12 cellular contexts compared by ENCODE assay signal in genomic region chr11:117220999-117221774, GRCh38. TPM values are rescaled to one million over a fixed set of nuclear protein-coding genes. Genes with fewer than 3 reads are reported as not detected.
DNase-seq lines count a peak whose midpoint lies in the region; ATAC-seq and TF ChIP-seq lines count a peak whose summit lies in the region.
"Had no signal": no experiment of that assay in that cellular context is flagged by ENCODE, and none has a peak within 500 bp of the region (broad histone marks: within the 10 kb centered on the region; RNA-seq: fewer than 3 reads in every experiment).

No MANE protein-coding gene starts in this region.

- H2BK12ac ChIP-seq in trophoblast cell (ENCODE audit: low read length), result no peak overlapping the region

- H3K36me3 Mint-ChIP-seq in stimulated activated effector memory CD8-positive, alpha-beta T cell treated with anti-CD3 and anti-CD28 coated beads, Interleukin-12 subunit alpha, Interleukin-12 subunit beta, amount 100 ng/mL, for 72 hours, result peaks cover 95% of the 10 kb centered on the region
- H3K36me3 Mint-ChIP-seq in CD14-positive monocyte, result peaks cover 91 to 100% of the 10 kb centered on the region in 2 donors

- H3K23ac ChIP-seq in trophoblast cell (ENCODE audit: low read length), result no peak overlapping the region

- peak; percentile 25 for ATAC-seq in body of pancreas
- peak; percentile 18 to 45 for ATAC-seq in right cardiac atrium
- no peak for ATAC-seq in stimulated activated effector memory CD8-positive, alpha-beta T cell treated with anti-CD3 and anti-CD28 coated beads, Interleukin-12 subunit alpha, Interleukin-12 subunit beta, amount 100 ng/mL, for 72 hours
- ATAC-seq in GM21360 (IDR thresholded peaks at IDR 0.05; ENCODE audit: unreplicated experiment), result no peak
- ATAC-seq: natural killer cell treated with Interleukin-12 subunit alpha and Interleukin-12 subunit beta and Interleukin-15 and Interleukin-18, amount 100 ng/mL, for 72 hours had no signal

- DNase-seq in NCI-H1092 (lab: John Stamatoyannopoulos, UW) (peak; percentile 60), body of pancreas (peak in 1 of 4 donors; percentile 64), right cardiac atrium (peak; percentile 72 to 86 (median 82)), G401 (ENCODE audit: low spot score) (no peak), CD14-positive monocyte (ENCODE audit: low spot score) (no peak), trophoblast cell (no peak)
- no peak for DNase-seq in stimulated activated effector memory CD8-positive, alpha-beta T cell treated with anti-CD3 and anti-CD28 coated beads, Interleukin-12 subunit alpha, Interleukin-12 subunit beta, amount 100 ng/mL, for 72 hours (ENCODE audit: low spot score in 2 of 2)
- DNase-seq: activated naive CD4-positive, alpha-beta T cell treated with Interleukin-2 at 50 U/mL for 16 hours; foreskin melanocyte; NCI-H524 treated with DMSO at 0.1 percent for 48 hours had no signal

- H3K4me1 Mint-ChIP-seq in stimulated activated effector memory CD8-positive, alpha-beta T cell treated with anti-CD3 and anti-CD28 coated beads, Interleukin-12 subunit alpha, Interleukin-12 subunit beta, amount 100 ng/mL, for 72 hours, result peaks cover 25% of the 10 kb centered on the region
- peaks cover 6% of the 10 kb centered on the region for H3K4me1 Mint-ChIP-seq in CD14-positive monocyte

- H3K4me3 ChIP-seq in body of pancreas, result no peak overlapping the region
- H3K4me3 ChIP-seq in right cardiac atrium (ENCODE audit: low read length), result no peak overlapping the region
- no peak overlapping the region for H3K4me3 ChIP-seq in trophoblast cell (ENCODE audit: low read depth, low read length)

- WGBS in body of pancreas, 2 donors, result 39 to 59% methylated on average over 6 to 7 of the region's 7 CpGs
- WGBS in right cardiac atrium, result 25% methylated on average over 7 of the region's 7 CpGs
- no CpG with 5 or more reads among the region's 7 CpGs for WGBS in trophoblast cell (ENCODE audit: extremely low coverage, insufficient coverage, insufficient read length)

- no peak overlapping the region for H2AFZ ChIP-seq in trophoblast cell (ENCODE audit: insufficient read depth, low read length, poor library complexity)

- H4K12ac ChIP-seq in trophoblast cell (ENCODE audit: low read depth, low read length), result no peak overlapping the region

- H3K14ac ChIP-seq in trophoblast cell (ENCODE audit: low read length), result no peak overlapping the region

- H3K4me2 ChIP-seq in trophoblast cell (ENCODE audit: low read length), result no peak overlapping the region

- H3K79me1 ChIP-seq in trophoblast cell (ENCODE audit: low read length), result no peaks in the 10 kb centered on the region

- H3K9me3 Mint-ChIP-seq in stimulated activated effector memory CD8-positive, alpha-beta T cell treated with anti-CD3 and anti-CD28 coated beads, Interleukin-12 subunit alpha, Interleukin-12 subunit beta, amount 100 ng/mL, for 72 hours, result no peaks in the 10 kb centered on the region
- no peaks in the 10 kb centered on the region for H3K9me3 Mint-ChIP-seq in CD14-positive monocyte
- H3K9me3 Mint-ChIP-seq: natural killer cell treated with Interleukin-12 subunit alpha and Interleukin-12 subunit beta and Interleukin-15 and Interleukin-18, amount 100 ng/mL, for 72 hours had no signal

- peaks cover 2% of the 10 kb centered on the region for H3K79me2 ChIP-seq in trophoblast cell (ENCODE audit: control insufficient read depth, insufficient read depth, low read length, poor library complexity)

- no peak overlapping the region for H2BK5ac ChIP-seq in trophoblast cell (ENCODE audit: low read depth, low read length, poor library complexity)

- H3K27ac ChIP-seq in body of pancreas (peak overlapping the region; percentile 30 to 65 (median 52)), right cardiac atrium (ENCODE audit: low read length) (peak overlapping the region; percentile 99), trophoblast cell (ENCODE audit: low read depth, low read length) (no peak overlapping the region)

- H3K9ac ChIP-seq in trophoblast cell (ENCODE audit: low read length), result no peak overlapping the region

- intact Hi-C loops in body of pancreas (cut with DNase I), result loop anchor here (10.0 kb wide), 1 partner anchor 346 kb away; no protein-coding TSS in a partner anchor
- intact Hi-C loops in right cardiac atrium (cut with DNase I), result loop anchor here (5.0 to 10.0 kb wide), 3 partner anchors 34 to 426 kb away; partner anchors contain the start of gene APOA5 (in 3 of the 4)
- intact Hi-C loops in CD14-positive monocyte (cut with micrococcal nuclease), result loop anchor here (5.0 to 10.0 kb wide), 3 partner anchors 39 to 346 kb away; no protein-coding TSS in a partner anchor

- H3K27me3 Mint-ChIP-seq in CD14-positive monocyte (ENCODE audit: low read depth in 3 of 3), result no peaks in the 10 kb centered on the region
- H3K27me3 Mint-ChIP-seq: natural killer cell treated with Interleukin-12 subunit alpha and Interleukin-12 subunit beta and Interleukin-15 and Interleukin-18, amount 100 ng/mL, for 72 hours had no signal

- TF ChIP-seq CTCF in body of pancreas (IDR thresholded peaks at IDR 0.05), result no peak
- no peak for TF ChIP-seq CTCF in CD14-positive monocyte (IDR thresholded peaks at IDR 0.05)

- peak overlapping the region; percentile 75 for H3K27ac Mint-ChIP-seq in stimulated activated effector memory CD8-positive, alpha-beta T cell treated with anti-CD3 and anti-CD28 coated beads, Interleukin-12 subunit alpha, Interleukin-12 subunit beta, amount 100 ng/mL, for 72 hours
- H3K27ac Mint-ChIP-seq in CD14-positive monocyte, result peak overlapping the region in 3 of 7 donors; percentile 15 to 84 (median 65)

- H3K4me1 ChIP-seq in body of pancreas (peaks cover 37% of the 10 kb centered on the region), right cardiac atrium (ENCODE audit: control insufficient read depth, insufficient read depth, low read length) (peaks cover 34% of the 10 kb centered on the region), trophoblast cell (ENCODE audit: control insufficient read depth in 1 of 2, insufficient read depth in 2 of 2, low read length in 2 of 2) (peaks cover 0 to 5% of the 10 kb centered on the region in 2 experiments)

- H2AK5ac ChIP-seq in trophoblast cell (ENCODE audit: low read length), result no peak overlapping the region

- in situ Hi-C loops in G401 (cut with HindIII; ENCODE audit: low sequenced_read_pairs), result no loop called here

- no peak overlapping the region for H2BK120ac ChIP-seq in trophoblast cell (ENCODE audit: insufficient read depth, low read length, poor library complexity)

- no peak overlapping the region for H3K18ac ChIP-seq in trophoblast cell (ENCODE audit: low read length)

- no peak overlapping the region for H3K4me3 Mint-ChIP-seq in stimulated activated effector memory CD8-positive, alpha-beta T cell treated with anti-CD3 and anti-CD28 coated beads, Interleukin-12 subunit alpha, Interleukin-12 subunit beta, amount 100 ng/mL, for 72 hours
- no peak overlapping the region for H3K4me3 Mint-ChIP-seq in CD14-positive monocyte
- H3K4me3 Mint-ChIP-seq: natural killer cell treated with Interleukin-12 subunit alpha and Interleukin-12 subunit beta and Interleukin-15 and Interleukin-18, amount 100 ng/mL, for 72 hours had no signal

- H3K9me3 ChIP-seq in body of pancreas (no peaks in the 10 kb centered on the region), right cardiac atrium (ENCODE audit: control insufficient read depth, low read length) (no peaks in the 10 kb centered on the region), trophoblast cell (ENCODE audit: insufficient read depth, low read depth, low read length) (no peaks in the 10 kb centered on the region)

- no peak overlapping the region for H3K4ac ChIP-seq in trophoblast cell (ENCODE audit: low read depth, low read length)

- H4K8ac ChIP-seq in trophoblast cell (ENCODE audit: low read depth, low read length), result no peak overlapping the region

- H3K27me3 ChIP-seq in body of pancreas (no peaks in the 10 kb centered on the region), right cardiac atrium (ENCODE audit: control insufficient read depth, insufficient read depth) (no peaks in the 10 kb centered on the region), trophoblast cell (ENCODE audit: insufficient read depth, low read length) (no peaks in the 10 kb centered on the region)

- TF ChIP-seq POLR2A in body of pancreas (IDR thresholded peaks at IDR 0.05), result no peak

- H3K36me3 ChIP-seq in body of pancreas (replicated peaks in 1 of 2; ENCODE audit: insufficient read depth in 1 of 2, low read depth in 2 of 2) (peaks cover 0 to 11% of the 10 kb centered on the region in 2 donors), trophoblast cell (ENCODE audit: control insufficient read depth in 1 of 2, insufficient read depth in 2 of 2, low read length in 2 of 2) (peaks cover 60 to 71% of the 10 kb centered on the region in 2 experiments)

- H4K91ac ChIP-seq in trophoblast cell (ENCODE audit: low read depth, low read length), result no peak overlapping the region

RNA-seq across cellular contexts. Expression of gene PCSK7, which starts 10.7 kb away (rescaled TPM):
- total RNA-seq in body of pancreas, result 10 to 100 TPM; 25.9 to 86.0 TPM
- 10 to 100 TPM; 28.2 to 39.2 (median 30.5) TPM for total RNA-seq in right cardiac atrium
- polyA plus RNA-seq in right cardiac atrium, result 25.7 TPM
- total RNA-seq in G401 (2014; rRNA removed; shearing (Covaris generic)), result 40.3 and 52.6 TPM in 2 replicates
- polyA plus RNA-seq in CD14-positive monocyte, result 1 to 10 TPM; 6.1 to 9.5 TPM
- polyA plus RNA-seq in trophoblast cell (2013), result 23.8 TPM in 2 replicates

RNA-seq across cellular contexts. Expression of gene RNF214, which starts 11.3 kb away (rescaled TPM):
- 10 to 100 TPM; 10.2 to 12.5 TPM for total RNA-seq in body of pancreas
- total RNA-seq in right cardiac atrium, result 10 to 100 TPM; 20.6 to 23.8 (median 22.3) TPM
- 8.0 TPM for polyA plus RNA-seq in right cardiac atrium
- total RNA-seq in G401 (2014; rRNA removed; shearing (Covaris generic)), result 5.5 and 18.3 TPM in 2 replicates
- polyA plus RNA-seq in CD14-positive monocyte, result 1 to 10 TPM; 6.4 to 7.8 TPM
- 16.0 and 17.7 TPM in 2 replicates for polyA plus RNA-seq in trophoblast cell (2013)

RNA-seq across cellular contexts. Expression of gene TAGLN, which starts 22.0 kb away (rescaled TPM):
- 100 to 1,000 TPM; 124 to 372 TPM for total RNA-seq in body of pancreas
- total RNA-seq in right cardiac atrium, result 1,000 to 10,000 TPM in 1 of 4 donors, 100 to 1,000 TPM in 3; 414 to 1,307 (median 766) TPM
- polyA plus RNA-seq in right cardiac atrium, result 987 TPM
- 860 and 912 TPM in 2 replicates for total RNA-seq in G401 (2014; rRNA removed; shearing (Covaris generic))
- 1 to 10 TPM; 3.6 to 4.0 TPM for polyA plus RNA-seq in CD14-positive monocyte
- polyA plus RNA-seq in trophoblast cell (2013), result 876 and 888 TPM in 2 replicates

RNA-seq across cellular contexts. Expression of gene SIDT2, which starts 42.6 kb away (rescaled TPM):
- total RNA-seq in body of pancreas, result 10 to 100 TPM; 42.0 to 88.7 TPM
- total RNA-seq in right cardiac atrium, result 10 to 100 TPM; 34.6 to 57.4 (median 40.8) TPM
- 28.6 TPM for polyA plus RNA-seq in right cardiac atrium
- total RNA-seq in G401 (2014; rRNA removed; shearing (Covaris generic)), result 18.6 and 20.1 TPM in 2 replicates
- 10 to 100 TPM; 21.8 to 41.8 TPM for polyA plus RNA-seq in CD14-positive monocyte
- polyA plus RNA-seq in trophoblast cell (2013), result 23.4 and 25.7 TPM in 2 replicates

Comparison
In these comparisons a context has a peak if more than half of its experiments do, and no peak if none do; other contexts are left out.
1. DNase-seq: peak in NCI-H1092 (single experiment) and right cardiac atrium (3 of 3); none in stimulated activated effector memory CD8-positive, alpha-beta T cell treated with anti-CD3 and anti-CD28 coated beads, Interleukin-12 subunit alpha, Interleukin-12 subunit beta, amount 100 ng/mL, for 72 hours (0 of 2), G401 (single experiment), CD14-positive monocyte (single experiment) and trophoblast cell (0 of 2).
2. ATAC-seq: peak in body of pancreas (single experiment) and right cardiac atrium (2 of 2); none in stimulated activated effector memory CD8-positive, alpha-beta T cell treated with anti-CD3 and anti-CD28 coated beads, Interleukin-12 subunit alpha, Interleukin-12 subunit beta, amount 100 ng/mL, for 72 hours (single experiment) and GM21360 (single experiment).